In genomic region chr10:58384999-58385783, GRCh38 we compare ENCODE assay signal across 7 cellular contexts. TPM values are rescaled to one million over a fixed set of nuclear protein-coding genes. Genes with fewer than 3 reads are reported as not detected.
DNase-seq lines count a peak whose midpoint lies in the region; ATAC-seq, FAIRE-seq and TF ChIP-seq lines count a peak whose summit lies in the region.

TFAM (plus strand) TSS chr10:58385410; CDS start chr10:58385548, 138 bp downstream.

- TF ChIP-seq CTCF in astrocyte (IDR thresholded peaks at IDR 0.05; ENCODE audit: insufficient read depth, low read depth, low read length): peak; percentile 31
- TF ChIP-seq CTCF in hepatocyte (IDR thresholded peaks at IDR 0.05; ENCODE audit: poor library complexity): peak; percentile 40

- H3K4me1 Mint-ChIP-seq in T-helper 2 cell treated with Interferon-gamma antibody and Interleukin-4, amounts not matched to agents 5 μg/mL and 100 μg/mL, for 36 hours (ENCODE audit: low read depth): peaks cover 34% of the 10 kb centered on the region
- H3K4me1 Mint-ChIP-seq in astrocyte (ENCODE audit: low read depth, unreplicated experiment): peaks cover 3% of the 10 kb centered on the region

- H3K9me3 Mint-ChIP-seq in T-helper 2 cell treated with Interferon-gamma antibody and Interleukin-4, amounts not matched to agents 5 μg/mL and 100 μg/mL, for 36 hours: no peaks in the 10 kb centered on the region
- H3K9me3 Mint-ChIP-seq in astrocyte (ENCODE audit: unreplicated experiment): no peaks in the 10 kb centered on the region

- H3K4me2 ChIP-seq in astrocyte (ENCODE audit: low read length) (peak within 1 kb of the TSS; percentile 88), hepatocyte (peak within 1 kb of the TSS; percentile 87)

- H3K27ac ChIP-seq in astrocyte (ENCODE audit: low read depth, low read length) (peak within 1 kb of the TSS; percentile 88), hepatocyte (peak within 1 kb of the TSS; percentile 95)

- H3K79me2 ChIP-seq in astrocyte (ENCODE audit: insufficient read depth, low read length): peaks cover 46% of the 10 kb centered on the region
- peaks cover 41% of the 10 kb centered on the region for H3K79me2 ChIP-seq in hepatocyte

- FAIRE-seq in astrocyte (lab: Jason Lieb, UNC): no peak

- H3K36me3 ChIP-seq in astrocyte (ENCODE audit: insufficient read depth, low read length): peaks cover 15% of the 10 kb centered on the region
- H3K36me3 ChIP-seq in hepatocyte (replicated peaks; ENCODE audit: insufficient read depth, low read depth): no peaks in the 10 kb centered on the region

- peaks cover 3% of the 10 kb centered on the region for H3K27me3 Mint-ChIP-seq in T-helper 2 cell treated with Interferon-gamma antibody and Interleukin-4, amounts not matched to agents 5 μg/mL and 100 μg/mL, for 36 hours (ENCODE audit: low read depth)
- no peaks in the 10 kb centered on the region for H3K27me3 Mint-ChIP-seq in astrocyte (ENCODE audit: low read depth, unreplicated experiment)

- H4K20me1 ChIP-seq in astrocyte (ENCODE audit: insufficient read depth, low read length): peaks cover 7% of the 10 kb centered on the region
- H4K20me1 ChIP-seq in hepatocyte (ENCODE audit: insufficient read depth, poor library complexity, severe bottlenecking): no peaks in the 10 kb centered on the region

- H3K9me2 ChIP-seq in hepatocyte (replicated peaks; ENCODE audit: insufficient read depth): no peaks in the 10 kb centered on the region

- no peaks in the 10 kb centered on the region for H3K9me3 ChIP-seq in astrocyte (ENCODE audit: insufficient read depth, low read depth, low read length)
- H3K9me3 ChIP-seq in hepatocyte (ENCODE audit: low read depth): no peaks in the 10 kb centered on the region

- H3K4me3 ChIP-seq in astrocyte (ENCODE audit: insufficient read depth, low read depth, low read length): peak within 1 kb of the TSS; percentile 94
- H3K4me3 ChIP-seq in hepatocyte: peak within 1 kb of the TSS; percentile 80

- peaks cover 33% of the 10 kb centered on the region for H3K36me3 Mint-ChIP-seq in T-helper 2 cell treated with Interferon-gamma antibody and Interleukin-4, amounts not matched to agents 5 μg/mL and 100 μg/mL, for 36 hours (ENCODE audit: low read depth)
- H3K36me3 Mint-ChIP-seq in astrocyte (ENCODE audit: low read depth, unreplicated experiment): peaks cover 5% of the 10 kb centered on the region

- no peaks in the 10 kb centered on the region for H3K27me3 ChIP-seq in astrocyte (ENCODE audit: insufficient read depth, low read length)
- H3K27me3 ChIP-seq in hepatocyte: no peaks in the 10 kb centered on the region

- H3K4me3 Mint-ChIP-seq in T-helper 2 cell treated with Interferon-gamma antibody and Interleukin-4, amounts not matched to agents 5 μg/mL and 100 μg/mL, for 36 hours: peak within 1 kb of the TSS; percentile 98
- H3K4me3 Mint-ChIP-seq in astrocyte (ENCODE audit: unreplicated experiment): peak within 1 kb of the TSS; percentile 97

- peak within 1 kb of the TSS; percentile 99 for H2AFZ ChIP-seq in astrocyte (ENCODE audit: low read depth, low read length)
- H2AFZ ChIP-seq in hepatocyte: peak within 1 kb of the TSS; percentile 90

- peaks cover 14% of the 10 kb centered on the region for H3K4me1 ChIP-seq in astrocyte (ENCODE audit: insufficient read depth, low read length)
- H3K4me1 ChIP-seq in hepatocyte (ENCODE audit: insufficient read depth): peaks cover 10% of the 10 kb centered on the region

- WGBS in hepatocyte (ENCODE audit: low lambda C conversion rate, missing lambda C conversion rate): under 1% methylated on average over 62 of the region's 65 CpGs

- DNase-seq in NCI-H187 (lab: John Stamatoyannopoulos, UW) (peak; percentile 41 to 67), astrocyte (ENCODE audit: low read depth) (peak; percentile 88), hepatocyte (ENCODE audit: low spot score) (peak; percentile 93), retina (peak; percentile 97)
- DNase-seq in T-helper 2 cell treated with Interferon-gamma antibody and Interleukin-4, amounts not matched to agents 5 μg/mL and 100 μg/mL, for 36 hours (ENCODE audit: low spot score): peak; percentile 94

- peak within 1 kb of the TSS; percentile 98 for H3K27ac Mint-ChIP-seq in T-helper 2 cell treated with Interferon-gamma antibody and Interleukin-4, amounts not matched to agents 5 μg/mL and 100 μg/mL, for 36 hours
- H3K27ac Mint-ChIP-seq in astrocyte (ENCODE audit: unreplicated experiment): peak within 1 kb of the TSS; percentile 85

- ATAC-seq in GM18502 (IDR thresholded peaks at IDR 0.05; ENCODE audit: poor library complexity, unreplicated experiment): peak; percentile 87
- peak; percentile 87 for ATAC-seq in HG02943 (IDR thresholded peaks at IDR 0.05; ENCODE audit: low read depth, unreplicated experiment)

- peak within 1 kb of the TSS; percentile 92 for H3K9ac ChIP-seq in astrocyte (ENCODE audit: low read length)

RNA-seq across cellular contexts. Expression of gene TFAM, which starts in this region (rescaled TPM):
- total RNA-seq in astrocyte: 38.2 and 41.4 TPM in 2 replicates
- total RNA-seq in hepatocyte: 26.0 and 41.6 TPM in 2 replicates
- polyA plus RNA-seq in hepatocyte: 23.6 and 27.7 TPM in 2 replicates

Comparison
In these comparisons a context has a peak if more than half of its experiments do, and no peak if none do; other contexts are left out.
1. Peak in every context shown above with its lines: DNase-seq, ATAC-seq, H3K4me3 ChIP-seq and H3K27ac ChIP-seq.